ENCODE assay signal across 19 cellular contexts in the genomic region with DNA sequence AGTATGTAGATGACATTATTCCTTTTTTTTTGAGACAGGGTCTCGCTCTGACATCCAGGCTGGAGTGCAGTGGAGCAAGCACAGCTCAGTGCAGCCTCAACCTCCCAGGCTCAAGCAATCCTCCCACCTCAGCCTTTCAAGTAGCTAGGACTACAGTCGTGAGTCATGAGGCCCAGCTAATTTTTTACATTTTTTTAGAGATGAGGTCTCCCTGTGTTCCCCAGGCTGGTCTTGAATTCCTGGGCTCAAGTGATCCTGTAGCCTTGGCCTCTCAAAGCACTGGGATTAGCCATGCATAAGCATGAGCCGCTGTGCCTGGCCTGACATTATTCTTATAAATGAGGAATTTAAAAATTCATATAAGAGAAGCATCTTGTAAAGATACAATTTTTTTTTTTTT.
DNase-seq lines count a peak whose midpoint lies in the region; ATAC-seq and TF ChIP-seq lines count a peak whose summit lies in the region.
"Had no signal": no experiment of that assay in that cellular context is flagged by ENCODE, and none has a peak within 500 bp of the region (broad histone marks: within the 10 kb centered on the region; RNA-seq: fewer than 3 reads in every experiment).

No MANE protein-coding gene starts in this region.

- H3K27me3 ChIP-seq in GM23248 (replicated peaks; ENCODE audit: insufficient read depth) (no peaks in the 10 kb centered on the region), RWPE2 (ENCODE audit: insufficient read depth, poor library complexity, severe bottlenecking) (no peaks in the 10 kb centered on the region), suprapubic skin (no peaks in the 10 kb centered on the region), HAP-1 (ENCODE audit: low read depth) (no peaks in the 10 kb centered on the region)
- H3K27me3 ChIP-seq: BLaER1, dorsolateral prefrontal cortex, transverse colon had no signal

- no peak overlapping the region for H3K4me2 ChIP-seq in GM23248 (ENCODE audit: unreplicated experiment)
- H3K4me2 ChIP-seq: BLaER1 had no signal

- H2AFZ ChIP-seq in GM23248, result no peak overlapping the region

- in situ Hi-C loops in GM23248 (cut with MboI), result no loop called here
- in situ Hi-C loops in HAP-1 (cut with MboI; ENCODE audit: low sequenced_read_pairs), result no loop called here

- H3K27me3 Mint-ChIP-seq in activated T-cell treated with anti-CD3 and anti-CD28 coated beads, Interleukin-2, amount 50 U/mL, for 24 hours, result no peaks in the 10 kb centered on the region

- peak; percentile 36 for DNase-seq in GM23248
- no peak for DNase-seq in RWPE2 (ENCODE audit: low spot score)
- peak; percentile 6 for DNase-seq in fibroblast of mammary gland (ENCODE audit: low read depth)
- peak; percentile 61 for DNase-seq in non-pigmented ciliary epithelial cell (ENCODE audit: low read depth)
- DNase-seq in suprapubic skin (ENCODE audit: low spot score in 2 of 2), result no peak
- no peak for DNase-seq in Right ventricle myocardium inferior (ENCODE audit: missing footprints)
- no peak for DNase-seq in HAP-1 (ENCODE audit: low spot score in 2 of 2)
- DNase-seq in activated T-cell treated with anti-CD3 and anti-CD28 coated beads, Interleukin-2, amount 50 U/mL, for 24 hours, result no peak
- DNase-seq: activated CD4-positive, alpha-beta T cell treated with anti-CD3 and anti-CD28 coated beads for 48 hours; activated T-cell treated with anti-CD3 and anti-CD28 coated beads, Interleukin-2, amount 50 U/mL, for 1 hour; DMS79 treated with DMSO at 0.1 percent for 48 hours; dorsolateral prefrontal cortex; kidney; NCI-H1436 treated with DMSO at 0.1 percent for 48 hours; NCI-H524 treated with DMSO at 0.1 percent for 48 hours; psoas muscle; RPMI8226; transverse colon had no signal

- no peaks in the 10 kb centered on the region for H3F3A ChIP-seq in GM23248 (ENCODE audit: insufficient read depth)

- peaks cover 4% of the 10 kb centered on the region for H3K9me3 Mint-ChIP-seq in activated T-cell treated with anti-CD3 and anti-CD28 coated beads, Interleukin-2, amount 50 U/mL, for 24 hours

- no peak for TF ChIP-seq POLR2A in suprapubic skin (IDR thresholded peaks at IDR 0.05)

- H3K79me2 ChIP-seq in GM23248 (ENCODE audit: insufficient read depth), result no peaks in the 10 kb centered on the region

- H4K20me1 ChIP-seq in GM23248 (ENCODE audit: insufficient read depth), result no peaks in the 10 kb centered on the region

- H3K27ac ChIP-seq in GM23248 (no peak overlapping the region), RWPE2 (ENCODE audit: poor library complexity, severe bottlenecking) (no peak overlapping the region), suprapubic skin (no peak overlapping the region)
- H3K27ac ChIP-seq: BLaER1, dorsolateral prefrontal cortex, psoas muscle, transverse colon had no signal

- H3K36me3 Mint-ChIP-seq in activated T-cell treated with anti-CD3 and anti-CD28 coated beads, Interleukin-2, amount 50 U/mL, for 24 hours (ENCODE audit: low read depth), result peaks cover 20% of the 10 kb centered on the region

- TF ChIP-seq EP300 in suprapubic skin (IDR thresholded peaks at IDR 0.05), result no peak

- H3K4me1 ChIP-seq in GM23248 (ENCODE audit: insufficient read depth) (0 out of 2 replicates have a peak, but pooled peaks cover 4% of the 10 kb centered on the region), RWPE2 (ENCODE audit: insufficient read depth, poor library complexity, severe bottlenecking) (no peaks in the 10 kb centered on the region), suprapubic skin (no peaks in the 10 kb centered on the region), HAP-1 (no peaks in the 10 kb centered on the region; the same call in none of the 2 replicates)
- H3K4me1 ChIP-seq: BLaER1, psoas muscle, transverse colon had no signal

- intact Hi-C loops in Right ventricle myocardium inferior (cut with DNase I), result no loop called here

- H3K9me3 ChIP-seq in GM23248 (ENCODE audit: low read depth) (no peaks in the 10 kb centered on the region), RWPE2 (ENCODE audit: severe bottlenecking) (no peaks in the 10 kb centered on the region), suprapubic skin (peaks cover 2% of the 10 kb centered on the region), HAP-1 (peaks cover 4% of the 10 kb centered on the region; the same call in 1 of the 2 replicates)
- H3K9me3 ChIP-seq: psoas muscle had no signal

- peaks cover 54% of the 10 kb centered on the region for H3K4me1 Mint-ChIP-seq in activated T-cell treated with anti-CD3 and anti-CD28 coated beads, Interleukin-2, amount 50 U/mL, for 24 hours (ENCODE audit: low read depth)

- TF ChIP-seq CTCF in RWPE2 (IDR thresholded peaks at IDR 0.05; ENCODE audit: poor library complexity, severe bottlenecking) (no peak), fibroblast of mammary gland (conservative IDR thresholded peaks at IDR 0.05; ENCODE audit: control insufficient read depth, insufficient read depth, low read depth, low read length) (no peak), suprapubic skin (IDR thresholded peaks at IDR 0.05) (no peak)

- H3K4me3 Mint-ChIP-seq in activated T-cell treated with anti-CD3 and anti-CD28 coated beads, Interleukin-2, amount 50 U/mL, for 24 hours, result no peak overlapping the region

- H3K9ac ChIP-seq in GM23248, result no peak overlapping the region
- H3K9ac ChIP-seq: BLaER1 had no signal

- H3K36me3 ChIP-seq in GM23248 (ENCODE audit: low read depth) (no peaks in the 10 kb centered on the region), RWPE2 (ENCODE audit: low read depth) (no peaks in the 10 kb centered on the region), suprapubic skin (no peaks in the 10 kb centered on the region), HAP-1 (replicated peaks) (no peaks in the 10 kb centered on the region)

- ATAC-seq in RWPE2 (ENCODE audit: low read depth), result 0 out of 3 replicates have a peak, but pooled peaks have one; percentile 10
- ATAC-seq in Right ventricle myocardium inferior, result no peak
- ATAC-seq: psoas muscle had no signal

- H3K4me3 ChIP-seq in GM23248 (no peak overlapping the region), RWPE2 (ENCODE audit: severe bottlenecking) (no peak overlapping the region), fibroblast of mammary gland (ENCODE audit: control insufficient read depth, low read depth, low read length) (no peak overlapping the region), suprapubic skin (no peak overlapping the region), HAP-1 (no peak overlapping the region)
- H3K4me3 ChIP-seq: BLaER1, dorsolateral prefrontal cortex, psoas muscle, transverse colon had no signal

- no peaks in the 10 kb centered on the region for H3K9me2 ChIP-seq in GM23248 (ENCODE audit: insufficient read depth)

- WGBS in GM23248 (ENCODE audit: low coverage in 1 of 2, low lambda C conversion rate in 2 of 2, missing lambda C conversion rate in 2 of 2), 2 experiments, result 80 to 81% methylated on average over 3 of the region's 3 CpGs
- 91% methylated on average over 3 of the region's 3 CpGs for WGBS in suprapubic skin

- H3K27ac Mint-ChIP-seq in activated T-cell treated with anti-CD3 and anti-CD28 coated beads, Interleukin-2, amount 50 U/mL, for 24 hours, result no peak overlapping the region

Comparison
In these comparisons a context has a peak if more than half of its experiments do, and no peak if none do; other contexts are left out.
1. DNase-seq: peak in GM23248 (single experiment), fibroblast of mammary gland (single experiment) and non-pigmented ciliary epithelial cell (single experiment); none in RWPE2 (single experiment), suprapubic skin (0 of 2), Right ventricle myocardium inferior (single experiment), HAP-1 (0 of 2) and activated T-cell treated with anti-CD3 and anti-CD28 coated beads, Interleukin-2, amount 50 U/mL, for 24 hours (single experiment).